Comparison of ENCODE assay signal across 8 cellular contexts in genomic region chr5:150409638-150410523, GRCh38. TPM values are rescaled to one million over a fixed set of nuclear protein-coding genes. Genes with fewer than 3 reads are reported as not detected.
DNase-seq lines count a peak whose midpoint lies in the region; ATAC-seq lines count a peak whose summit lies in the region.

No MANE protein-coding gene starts in this region.

- H3K4me1 Mint-ChIP-seq in activated T-helper 17 cell treated with anti-CD3 and anti-CD28 coated beads, Interleukin-2, amount 50 U/mL, for 72 hours = peaks cover 21% of the 10 kb centered on the region
- peaks cover 24 to 52% (median 38%) of the 10 kb centered on the region in 7 donors for H3K4me1 Mint-ChIP-seq in naive thymus-derived CD4-positive, alpha-beta T cell

- DNase-seq in D341Med (ENCODE audit: low spot score) (peak; percentile 92), NT2/D1 (ENCODE audit: low read depth, low spot score) (peak; percentile 63), fibroblast of the conjunctiva (ENCODE audit: low read depth) (peak; percentile 77), ureter (ENCODE audit: low spot score) (peak; percentile 88)
- DNase-seq in naive thymus-derived CD4-positive, alpha-beta T cell = peak in 7 of 9 donors; percentile 27 to 48 (median 43)

- intact Hi-C loops in naive thymus-derived CD4-positive, alpha-beta T cell (cut with micrococcal nuclease) = loop anchor here (1.0 to 5.0 kb wide), 7 partner anchors 53 to 1362 kb away; partner anchors contain the start of genes PCYOX1L (in 2 of the 2), DCTN4 (in 1 of the 2), G3BP1 (in 1 of the 2) and HMGXB3 (in 1 of the 2)

- CTCF ChIA-PET in naive thymus-derived CD4-positive, alpha-beta T cell (lab: Charles Lee) = interaction anchor here (0.6 to 3.1 kb wide), 4 partner anchors 27 to 292 kb away, joined by 3 to 17 read pairs (median 3); no protein-coding TSS in a partner anchor

- H3K36me3 ChIP-seq in HUES6 (ENCODE audit: control insufficient read depth, insufficient read depth, low read length) (no peaks in the 10 kb centered on the region), NT2/D1 (ENCODE audit: insufficient read depth, insufficient read length, low read length) (no peaks in the 10 kb centered on the region)
- H3K36me3 ChIP-seq in naive thymus-derived CD4-positive, alpha-beta T cell (ENCODE audit: control insufficient read depth in 2 of 3, insufficient read depth in 3 of 3, low read length in 3 of 3) = peaks cover 0 to 25% (median 9%) of the 10 kb centered on the region in 3 experiments

- H3K27ac Mint-ChIP-seq in activated T-helper 17 cell treated with anti-CD3 and anti-CD28 coated beads, Interleukin-2, amount 50 U/mL, for 72 hours = peak overlapping the region; percentile 87
- peak overlapping the region; percentile 96 to 100 (median 100) for H3K27ac Mint-ChIP-seq in naive thymus-derived CD4-positive, alpha-beta T cell

- POLR2A ChIA-PET in naive thymus-derived CD4-positive, alpha-beta T cell (lab: Charles Lee) = interaction anchor here (0.9 to 1.9 kb wide), 8 partner anchors 9 to 374 kb away, joined by 3 to 13 read pairs (median 4); partner anchors contain the start of gene RPS14

- ATAC-seq in GM21360 (IDR thresholded peaks at IDR 0.05; ENCODE audit: unreplicated experiment) = peak; percentile 32
- ATAC-seq in activated T-helper 17 cell treated with anti-CD3 and anti-CD28 coated beads, Interleukin-2, amount 50 U/mL, for 72 hours (replicated peaks) = peak; percentile 56
- ATAC-seq in naive thymus-derived CD4-positive, alpha-beta T cell = no peak

- H3K27ac ChIP-seq in HUES6 (ENCODE audit: low read depth, low read length) = no peak overlapping the region
- peak overlapping the region; percentile 98 for H3K27ac ChIP-seq in naive thymus-derived CD4-positive, alpha-beta T cell (ENCODE audit: low read depth, low read length)

- no peaks in the 10 kb centered on the region for H3K27me3 ChIP-seq in HUES6 (ENCODE audit: control insufficient read depth, insufficient read depth, low read length)
- H3K27me3 ChIP-seq in NT2/D1 (ENCODE audit: insufficient read depth, insufficient read length) = no peaks in the 10 kb centered on the region
- H3K27me3 ChIP-seq in naive thymus-derived CD4-positive, alpha-beta T cell (ENCODE audit: control insufficient read depth in 2 of 2, insufficient read depth in 2 of 2, low read length in 2 of 2) = no peaks in the 10 kb centered on the region

- H3K4me3 Mint-ChIP-seq in activated T-helper 17 cell treated with anti-CD3 and anti-CD28 coated beads, Interleukin-2, amount 50 U/mL, for 72 hours = peak overlapping the region; percentile 100
- H3K4me3 Mint-ChIP-seq in naive thymus-derived CD4-positive, alpha-beta T cell = peak overlapping the region; percentile 91 to 100 (median 98)

- peaks cover 21% of the 10 kb centered on the region for H3K4me1 ChIP-seq in HUES6 (ENCODE audit: control insufficient read depth, insufficient read depth, low read length)
- peaks cover 6% of the 10 kb centered on the region for H3K4me1 ChIP-seq in NT2/D1 (ENCODE audit: insufficient read depth, insufficient read length)
- peaks cover 32 to 35% of the 10 kb centered on the region in 2 donors for H3K4me1 ChIP-seq in naive thymus-derived CD4-positive, alpha-beta T cell (ENCODE audit: control insufficient read depth in 2 of 2, insufficient read depth in 2 of 2, low read length in 2 of 2)

- H3K9me3 ChIP-seq in HUES6 (ENCODE audit: control insufficient read depth, insufficient read depth, low read depth, low read length) = no peaks in the 10 kb centered on the region
- H3K9me3 ChIP-seq in NT2/D1 (ENCODE audit: insufficient read depth, low read length) = no peaks in the 10 kb centered on the region
- H3K9me3 ChIP-seq in naive thymus-derived CD4-positive, alpha-beta T cell (ENCODE audit: control insufficient read depth in 2 of 3, low read length in 3 of 3) = no peaks in the 10 kb centered on the region

- no peaks in the 10 kb centered on the region for H3K27me3 Mint-ChIP-seq in activated T-helper 17 cell treated with anti-CD3 and anti-CD28 coated beads, Interleukin-2, amount 50 U/mL, for 72 hours
- no peaks in the 10 kb centered on the region for H3K27me3 Mint-ChIP-seq in naive thymus-derived CD4-positive, alpha-beta T cell

- peaks cover 62% of the 10 kb centered on the region for H3K36me3 Mint-ChIP-seq in activated T-helper 17 cell treated with anti-CD3 and anti-CD28 coated beads, Interleukin-2, amount 50 U/mL, for 72 hours (ENCODE audit: low read depth)
- H3K36me3 Mint-ChIP-seq in naive thymus-derived CD4-positive, alpha-beta T cell = peaks cover 0 to 24% (median 0%) of the 10 kb centered on the region in 5 donors

- peak overlapping the region; percentile 36 for H3K4me3 ChIP-seq in HUES6 (ENCODE audit: low read depth, low read length)
- peak overlapping the region; percentile 26 for H3K4me3 ChIP-seq in NT2/D1 (ENCODE audit: insufficient read length, low read depth)
- peak overlapping the region; percentile 83 for H3K4me3 ChIP-seq in naive thymus-derived CD4-positive, alpha-beta T cell (ENCODE audit: low read length)

- H3K9ac ChIP-seq in HUES6 (ENCODE audit: low read length) (peak overlapping the region; percentile 15), NT2/D1 (ENCODE audit: insufficient read length, low read depth) (peak overlapping the region; percentile 52)

- H3K9me3 Mint-ChIP-seq in activated T-helper 17 cell treated with anti-CD3 and anti-CD28 coated beads, Interleukin-2, amount 50 U/mL, for 72 hours = no peaks in the 10 kb centered on the region
- no peaks in the 10 kb centered on the region for H3K9me3 Mint-ChIP-seq in naive thymus-derived CD4-positive, alpha-beta T cell

RNA-seq across cellular contexts. Expression of gene CD74, which starts 2.8 kb away (rescaled TPM):
- 100 to 1,000 TPM; 265 to 629 TPM for total RNA-seq in activated T-helper 17 cell treated with anti-CD3 and anti-CD28 coated beads, Interleukin-2, amount 50 U/mL, for 72 hours
- total RNA-seq in naive thymus-derived CD4-positive, alpha-beta T cell = 1,000 to 10,000 TPM in 1 of 5 experiments, 100 to 1,000 TPM in 4; 153 to 1,948 (median 540) TPM
- polyA plus RNA-seq in naive thymus-derived CD4-positive, alpha-beta T cell = 100 to 1,000 TPM; 295 to 413 TPM
- 1,068 TPM for total RNA-seq in ureter

RNA-seq across cellular contexts. Expression of gene RPS14, which starts 39.7 kb away (rescaled TPM):
- total RNA-seq in activated T-helper 17 cell treated with anti-CD3 and anti-CD28 coated beads, Interleukin-2, amount 50 U/mL, for 72 hours = 1,000 to 10,000 TPM; 2,772 to 2,939 TPM
- total RNA-seq in naive thymus-derived CD4-positive, alpha-beta T cell = 1,000 to 10,000 TPM; 2,331 to 7,378 (median 6,414) TPM
- over 10,000 TPM in 1 of 2 donors, 1,000 to 10,000 TPM in 1; 8,640 to 11,248 TPM for polyA plus RNA-seq in naive thymus-derived CD4-positive, alpha-beta T cell
- total RNA-seq in ureter = 2,344 TPM

RNA-seq across cellular contexts. Expression of gene TCOF1, which starts 52.4 kb away (rescaled TPM):
- total RNA-seq in activated T-helper 17 cell treated with anti-CD3 and anti-CD28 coated beads, Interleukin-2, amount 50 U/mL, for 72 hours = 100 to 1,000 TPM in 1 of 2 donors, 10 to 100 TPM in 1; 55.3 to 117 TPM
- total RNA-seq in naive thymus-derived CD4-positive, alpha-beta T cell = 10 to 100 TPM; 45.9 to 60.0 (median 54.6) TPM
- 10 to 100 TPM in 1 of 2 donors, 1 to 10 TPM in 1; 3.9 to 27.0 TPM for polyA plus RNA-seq in naive thymus-derived CD4-positive, alpha-beta T cell
- total RNA-seq in ureter = 39.3 TPM

Comparison
In these comparisons a context has a peak if more than half of its experiments do, and no peak if none do; other contexts are left out.
1. H3K4me3 ChIP-seq: peak in every context shown above with its lines; median percentile 83 in naive thymus-derived CD4-positive, alpha-beta T cell; 36 in HUES6; 26 in NT2/D1.